Comparison of ENCODE assay signal across 10 cellular contexts in genomic region chr22:23243006-23243573, GRCh38.
DNase-seq lines count a peak whose midpoint lies in the region; ATAC-seq and FAIRE-seq lines count a peak whose summit lies in the region.
"Had no signal": no experiment of that assay in that cellular context is flagged by ENCODE, and none has a peak within 500 bp of the region (broad histone marks: within the 10 kb centered on the region; RNA-seq: fewer than 3 reads in every experiment).

No MANE protein-coding gene starts in this region.

- H3K4me3 ChIP-seq in BLaER1: no peak overlapping the region
- peak overlapping the region; percentile 31 for H3K4me3 ChIP-seq in neuron (ENCODE audit: low read length)

- peak; percentile 66 for DNase-seq in T follicular helper cell (ENCODE audit: low read depth)
- peak; percentile 77 to 79 for DNase-seq in activated naive CD4-positive, alpha-beta T cell treated with anti-CD3 and anti-CD28 coated beads, Interleukin-2, amount 50 U/mL, for 72 hours (ENCODE audit: low spot score in 2 of 2)
- no peak for DNase-seq in frontal cortex (ENCODE audit: low spot score in 2 of 2)
- no peak for DNase-seq in sciatic nerve (ENCODE audit: low spot score)
- DNase-seq: SK-N-SH had no signal

- peak; percentile 80 to 92 for ATAC-seq in activated naive CD4-positive, alpha-beta T cell treated with anti-CD3 and anti-CD28 coated beads, Interleukin-2, amount 50 U/mL, for 72 hours
- ATAC-seq in HG03342 (IDR thresholded peaks at IDR 0.05; ENCODE audit: unreplicated experiment): no peak
- no peak for ATAC-seq in GM18502 (IDR thresholded peaks at IDR 0.05; ENCODE audit: poor library complexity, unreplicated experiment)
- ATAC-seq in sciatic nerve: no peak

- intact Hi-C loops in sciatic nerve (cut with DNase I): loop anchor here (5.0 kb wide), 1 partner anchor 51 kb away; no protein-coding TSS in a partner anchor

- H3K9ac ChIP-seq in BLaER1: 0 out of 2 replicates have a peak overlapping the region, but pooled peaks have one; percentile 2
- H3K9ac ChIP-seq: SK-N-SH had no signal

- H3K27me3 ChIP-seq in BLaER1: no peaks in the 10 kb centered on the region
- no peaks in the 10 kb centered on the region for H3K27me3 ChIP-seq in neuron (ENCODE audit: insufficient read depth, low read length)

- peaks cover 100% of the 10 kb centered on the region for H4K20me1 ChIP-seq in BLaER1

- H3K36me3 Mint-ChIP-seq in activated naive CD4-positive, alpha-beta T cell treated with anti-CD3 and anti-CD28 coated beads, Interleukin-2, amount 50 U/mL, for 72 hours: peaks cover 0 to 34% of the 10 kb centered on the region in 2 donors

- FAIRE-seq in frontal cortex (lab: Jason Lieb, UNC): no peak
- FAIRE-seq: keratinocyte had no signal

- peak overlapping the region; percentile 87 to 88 for H3K27ac Mint-ChIP-seq in activated naive CD4-positive, alpha-beta T cell treated with anti-CD3 and anti-CD28 coated beads, Interleukin-2, amount 50 U/mL, for 72 hours

- H3K27ac ChIP-seq in BLaER1: no peak overlapping the region

- H3K9me3 Mint-ChIP-seq in activated naive CD4-positive, alpha-beta T cell treated with anti-CD3 and anti-CD28 coated beads, Interleukin-2, amount 50 U/mL, for 72 hours: no peaks in the 10 kb centered on the region

- no peak overlapping the region for H2AFZ ChIP-seq in neuron (ENCODE audit: low read depth, low read length)

- H3K36me3 ChIP-seq in BLaER1: peaks cover 60% of the 10 kb centered on the region
- no peaks in the 10 kb centered on the region for H3K36me3 ChIP-seq in neuron (ENCODE audit: insufficient read depth, low read length)

- peak overlapping the region; percentile 77 for H3K4me2 ChIP-seq in BLaER1
- H3K4me2 ChIP-seq: SK-N-SH had no signal

- H3K4me1 ChIP-seq in BLaER1: peaks cover 98% of the 10 kb centered on the region
- peaks cover 33% of the 10 kb centered on the region for H3K4me1 ChIP-seq in neuron (ENCODE audit: insufficient read depth, low read length)

- H3K9me3 ChIP-seq in BLaER1 (no peaks in the 10 kb centered on the region), neuron (ENCODE audit: low read length) (peaks cover 3% of the 10 kb centered on the region)
- H3K9me3 ChIP-seq: SK-N-SH had no signal

Comparison
In these comparisons a context has a peak if more than half of its experiments do, and no peak if none do; other contexts are left out.
1. DNase-seq: peak in T follicular helper cell (single experiment) and activated naive CD4-positive, alpha-beta T cell treated with anti-CD3 and anti-CD28 coated beads, Interleukin-2, amount 50 U/mL, for 72 hours (2 of 2); none in frontal cortex (0 of 2) and sciatic nerve (single experiment).
2. ATAC-seq: peak in activated naive CD4-positive, alpha-beta T cell treated with anti-CD3 and anti-CD28 coated beads, Interleukin-2, amount 50 U/mL, for 72 hours (2 of 2); none in HG03342 (single experiment), GM18502 (single experiment) and sciatic nerve (single experiment).